Comparison of ENCODE assay signal across 19 cellular contexts in genomic region chr10:112296908-112297331, GRCh38. TPM values are rescaled to one million over a fixed set of nuclear protein-coding genes. Genes with fewer than 3 reads are reported as not detected.
"Had no signal": no experiment of that assay in that cellular context is flagged by ENCODE, and none has a peak within 500 bp of the region (broad histone marks: within the 10 kb centered on the region; RNA-seq: fewer than 3 reads in every experiment).

No MANE protein-coding gene starts in this region.

- DNase-seq: activated CD4-positive, alpha-beta T cell treated with anti-CD3 and anti-CD28 coated beads for 36 hours; activated CD8-positive, alpha-beta memory T cell treated with anti-CD3 and anti-CD28 coated beads, Interleukin-2, amount 50 U/mL, for 48 hours; activated CD8-positive, alpha-beta T cell treated with anti-CD3 and anti-CD28 coated beads for 36 hours; activated naive CD4-positive, alpha-beta T cell; activated naive CD8-positive, alpha-beta T cell treated with anti-CD3 and anti-CD28 coated beads, Interleukin-2, amount 50 U/mL, for 24 hours; central memory CD4-positive, alpha-beta T cell; cortex of kidney; effector memory CD4-positive, alpha-beta T cell; stimulated activated CD4-positive, alpha-beta T cell treated with anti-CD3 and anti-CD28 coated beads, Interleukin-2, amount 100 ng/mL, for 48 hours; stimulated activated naive CD4-positive, alpha-beta T cell treated with Interleukin-2 at 50 U/mL for 16 hours; T-helper 1 cell had no signal

- H3K27me3 Mint-ChIP-seq: activated naive CD8-positive, alpha-beta T cell treated with anti-CD3 and anti-CD28 coated beads, Interleukin-2, amount 50 U/mL, for 24 hours had no signal

- FAIRE-seq: urothelium cell line had no signal

- H3K27ac Mint-ChIP-seq: activated CD4-positive, alpha-beta T cell treated with anti-CD3 and anti-CD28 coated beads for 36 hours; activated CD8-positive, alpha-beta T cell treated with anti-CD3 and anti-CD28 coated beads for 36 hours; activated naive CD8-positive, alpha-beta T cell treated with anti-CD3 and anti-CD28 coated beads, Interleukin-2, amount 50 U/mL, for 24 hours; natural killer cell treated with Interleukin-12 subunit alpha and Interleukin-12 subunit beta and Interleukin-15 and Interleukin-18, amount 100 ng/mL, for 72 hours had no signal

- H3K4me3 Mint-ChIP-seq: activated CD4-positive, alpha-beta T cell treated with anti-CD3 and anti-CD28 coated beads for 36 hours; activated CD8-positive, alpha-beta T cell treated with anti-CD3 and anti-CD28 coated beads for 36 hours; activated naive CD8-positive, alpha-beta T cell treated with anti-CD3 and anti-CD28 coated beads, Interleukin-2, amount 50 U/mL, for 24 hours; natural killer cell treated with Interleukin-12 subunit alpha and Interleukin-12 subunit beta and Interleukin-15 and Interleukin-18, amount 100 ng/mL, for 72 hours had no signal

- H3K9me3 Mint-ChIP-seq: activated CD8-positive, alpha-beta T cell treated with anti-CD3 and anti-CD28 coated beads for 36 hours; activated naive CD8-positive, alpha-beta T cell treated with anti-CD3 and anti-CD28 coated beads, Interleukin-2, amount 50 U/mL, for 24 hours; natural killer cell treated with Interleukin-12 subunit alpha and Interleukin-12 subunit beta and Interleukin-15 and Interleukin-18, amount 100 ng/mL, for 72 hours had no signal

- H3K27ac ChIP-seq: VCaP had no signal

- H3K36me3 Mint-ChIP-seq: natural killer cell treated with Interleukin-12 subunit alpha and Interleukin-12 subunit beta and Interleukin-15 and Interleukin-18, amount 100 ng/mL, for 72 hours had no signal

- H3K4me1 Mint-ChIP-seq: activated CD4-positive, alpha-beta T cell treated with anti-CD3 and anti-CD28 coated beads for 36 hours; activated naive CD8-positive, alpha-beta T cell treated with anti-CD3 and anti-CD28 coated beads, Interleukin-2, amount 50 U/mL, for 24 hours had no signal

- ATAC-seq: activated CD4-positive, alpha-beta T cell treated with anti-CD3 and anti-CD28 coated beads for 36 hours; activated CD8-positive, alpha-beta T cell treated with anti-CD3 and anti-CD28 coated beads for 36 hours; activated naive CD8-positive, alpha-beta T cell treated with anti-CD3 and anti-CD28 coated beads, Interleukin-2, amount 50 U/mL, for 24 hours; natural killer cell treated with Interleukin-12 subunit alpha and Interleukin-12 subunit beta and Interleukin-15 and Interleukin-18, amount 100 ng/mL, for 72 hours had no signal

RNA-seq across cellular contexts. Expression of gene TECTB, which starts 13.7 kb away (rescaled TPM):
- total RNA-seq: activated CD4-positive, alpha-beta T cell treated with anti-CD3 and anti-CD28 coated beads for 36 hours; activated CD8-positive, alpha-beta T cell treated with anti-CD3 and anti-CD28 coated beads for 36 hours; glomerular endothelial cell; mucosa of gallbladder; natural killer cell treated with Interleukin-12 subunit alpha and Interleukin-12 subunit beta and Interleukin-15 and Interleukin-18, amount 100 ng/mL, for 72 hours; omental fat pad; pulmonary artery endothelial cell; temporal lobe had no signal
